In the genomic region with DNA sequence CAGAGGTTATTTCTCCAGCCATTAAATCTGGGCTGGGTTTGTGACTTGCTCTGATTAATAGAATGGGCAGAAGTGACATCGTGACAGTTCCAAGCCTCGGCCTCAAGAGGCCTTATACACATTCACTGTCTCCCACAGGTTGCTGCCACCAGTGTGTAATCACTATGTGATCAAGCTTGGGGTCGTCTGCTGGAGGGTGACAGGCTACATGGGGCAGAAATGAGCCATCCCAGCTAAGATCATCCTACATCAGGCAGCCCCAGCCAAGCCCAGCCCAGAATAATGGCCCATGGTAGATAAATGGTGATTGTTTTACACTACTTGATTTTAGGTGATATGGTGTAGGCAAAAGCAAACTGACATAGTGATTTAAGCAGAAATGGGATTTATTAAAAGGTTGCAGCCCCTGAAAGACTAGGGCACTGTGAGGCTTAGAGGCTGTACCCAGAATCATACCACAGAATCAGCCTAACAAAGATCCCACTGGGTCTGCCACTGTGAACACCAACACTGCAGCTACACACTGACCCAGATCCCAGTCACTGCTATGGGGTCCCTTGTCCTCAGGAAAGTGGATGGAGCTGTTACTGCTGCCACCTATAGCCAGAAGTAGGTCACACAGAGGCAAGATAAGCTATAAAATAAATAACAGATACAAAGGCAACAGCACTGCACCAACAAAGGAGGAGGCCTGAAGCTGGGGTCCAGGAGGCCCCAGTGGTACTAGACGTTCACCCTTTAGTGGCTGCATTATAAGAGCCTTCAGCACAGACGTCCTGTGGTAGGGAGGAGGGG, we compare ENCODE assay signal across 8 cellular contexts.
DNase-seq lines count a peak whose midpoint lies in the region; ATAC-seq, FAIRE-seq and TF ChIP-seq lines count a peak whose summit lies in the region.

No MANE protein-coding gene starts in this region.

- no peaks in the 10 kb centered on the region for H3K4me1 ChIP-seq in aorta (ENCODE audit: control insufficient read depth in 1 of 2, insufficient read depth in 2 of 2, low read length in 2 of 2)

- TF ChIP-seq CTCF in AG04450 (IDR thresholded peaks at IDR 0.05; ENCODE audit: low read depth, low read length) (0 out of 2 replicates have a peak, but pooled peaks have one; percentile 7), GM12874 (IDR thresholded peaks at IDR 0.05; ENCODE audit: insufficient read depth, low read depth, low read length) (0 out of 2 replicates have a peak, but pooled peaks have one; percentile 13), fibroblast of mammary gland (conservative IDR thresholded peaks at IDR 0.05; ENCODE audit: control insufficient read depth, insufficient read depth, low read depth, low read length) (peak; percentile 16), coronary artery (IDR thresholded peaks at IDR 0.05) (no peak)

- no peak for ATAC-seq in aorta (ENCODE audit: low FRiP score)

- no peak for FAIRE-seq in RCC 7860 (lab: Jason Lieb, UNC)

- H3K27me3 ChIP-seq in AG04450 (ENCODE audit: control insufficient read depth, insufficient read depth, low read length) (no peaks in the 10 kb centered on the region), aorta (ENCODE audit: control insufficient read depth in 1 of 2, insufficient read depth in 2 of 2, low read length in 1 of 2) (no peaks in the 10 kb centered on the region)

- intact Hi-C loops in aorta (cut with DNase I) = no loop called here

- CTCF ChIA-PET in AG04450 (lab: Charles Lee) = interaction anchor here (0.5 to 1.1 kb wide), 3 partner anchors 9 to 298 kb away, joined by 3 read pairs; no protein-coding TSS in a partner anchor

- H3K4me3 ChIP-seq in AG04450 (ENCODE audit: low read depth, low read length) (no peak overlapping the region), fibroblast of mammary gland (ENCODE audit: control insufficient read depth, low read depth, low read length) (no peak overlapping the region), coronary artery (no peak overlapping the region), aorta (ENCODE audit: low read length in 2 of 2) (no peak overlapping the region)

- H3K36me3 ChIP-seq in aorta (ENCODE audit: control insufficient read depth in 1 of 2, insufficient read depth in 2 of 2, low read length in 1 of 2) = no peaks in the 10 kb centered on the region

- 75 to 83% methylated on average over 5 of the region's 5 CpGs for WGBS in aorta, 2 donors

- POLR2A ChIA-PET in AG04450 (lab: Yijun Ruan, JAX) = interaction anchor here (2.7 kb wide), 1 partner anchor 11 kb away, joined by 7 read pairs; no protein-coding TSS in a partner anchor

- H3K9me3 ChIP-seq in AG04450 (ENCODE audit: control insufficient read depth, insufficient read depth, low read length) = peaks cover 4% of the 10 kb centered on the region
- H3K9me3 ChIP-seq in aorta (ENCODE audit: control insufficient read depth, low read length) = no peaks in the 10 kb centered on the region

- H3K27ac ChIP-seq in AG04450 (ENCODE audit: low read depth, low read length) (no peak overlapping the region), coronary artery (peak overlapping the region in 1 of 2 donors; percentile 60), aorta (ENCODE audit: low read depth in 1 of 2, low read length in 2 of 2) (no peak overlapping the region)

- DNase-seq in AG04450 (ENCODE audit: low read depth, low spot score) = no peak
- peak; percentile 37 for DNase-seq in NCI-H69 (lab: John Stamatoyannopoulos, UW)
- no peak for DNase-seq in fibroblast of mammary gland (ENCODE audit: low read depth)
- no peak for DNase-seq in coronary artery (ENCODE audit: low spot score)
- no peak for DNase-seq in RCC 7860 (ENCODE audit: low spot score)
- no peak for DNase-seq in kidney glomerular epithelial cell (lab: John Stamatoyannopoulos, UW)
- no peak for DNase-seq in aorta
